ENCODE assay signal across 18 cellular contexts in genomic region chr3:10848261-10848660, GRCh38. TPM values are rescaled to one million over a fixed set of nuclear protein-coding genes. Genes with fewer than 3 reads are reported as not detected.
DNase-seq lines count a peak whose midpoint lies in the region; ATAC-seq and TF ChIP-seq lines count a peak whose summit lies in the region.
"Had no signal": no experiment of that assay in that cellular context is flagged by ENCODE, and none has a peak within 500 bp of the region (broad histone marks: within the 10 kb centered on the region; RNA-seq: fewer than 3 reads in every experiment).

No MANE protein-coding gene starts in this region.

- CTCF ChIA-PET in activated naive CD4-positive, alpha-beta T cell treated with anti-CD3 and anti-CD28 coated beads for 36 hours (lab: Charles Lee) = interaction anchor here (0.6 to 1.2 kb wide), 3 partner anchors 13 to 1897 kb away, joined by 4 to 5 read pairs (median 4); no protein-coding TSS in a partner anchor

- H3K4me1 Mint-ChIP-seq in activated naive CD4-positive, alpha-beta T cell treated with anti-CD3 and anti-CD28 coated beads for 36 hours (ENCODE audit: low read depth) = peaks cover 8% of the 10 kb centered on the region
- peaks cover 13% of the 10 kb centered on the region for H3K4me1 Mint-ChIP-seq in stimulated activated memory B cell treated with anti-CD40 and anti-IgM and Interleukin-4, amounts not matched to agents 10 μg/mL and 1 μg/mL and 100 μg/mL, for 72 hours
- H3K4me1 Mint-ChIP-seq: CD8-positive, alpha-beta memory T cell had no signal

- no peaks in the 10 kb centered on the region for H3K36me3 Mint-ChIP-seq in activated naive CD4-positive, alpha-beta T cell treated with anti-CD3 and anti-CD28 coated beads for 36 hours (ENCODE audit: low read depth)
- H3K36me3 Mint-ChIP-seq in stimulated activated memory B cell treated with anti-CD40 and anti-IgM and Interleukin-4, amounts not matched to agents 10 μg/mL and 1 μg/mL and 100 μg/mL, for 72 hours = no peaks in the 10 kb centered on the region
- H3K36me3 Mint-ChIP-seq: CD8-positive, alpha-beta memory T cell had no signal

- WGBS in testis, 2 donors = 87 to 96% methylated on average over 3 of the region's 3 CpGs

- H3K27me3 ChIP-seq in testis = no peaks in the 10 kb centered on the region
- no peaks in the 10 kb centered on the region for H3K27me3 ChIP-seq in ascending aorta
- H3K27me3 ChIP-seq: colonic mucosa had no signal

- peaks cover 7% of the 10 kb centered on the region for H3K4me1 ChIP-seq in testis
- H3K4me1 ChIP-seq in ascending aorta = no peaks in the 10 kb centered on the region
- H3K4me1 ChIP-seq: colonic mucosa had no signal

- peaks cover 44% of the 10 kb centered on the region for H3K27me3 Mint-ChIP-seq in activated naive CD4-positive, alpha-beta T cell treated with anti-CD3 and anti-CD28 coated beads for 36 hours (ENCODE audit: low read depth)
- H3K27me3 Mint-ChIP-seq in stimulated activated memory B cell treated with anti-CD40 and anti-IgM and Interleukin-4, amounts not matched to agents 10 μg/mL and 1 μg/mL and 100 μg/mL, for 72 hours = peaks cover 61% of the 10 kb centered on the region

- intact Hi-C loops in activated naive CD4-positive, alpha-beta T cell treated with anti-CD3 and anti-CD28 coated beads for 36 hours (cut with micrococcal nuclease) = loop anchor here (1.0 to 10.0 kb wide), 2 partner anchors 413 to 482 kb away; no protein-coding TSS in a partner anchor
- intact Hi-C loops in testis (cut with DNase I; ENCODE audit: low total_unique reads) (no loop called here), ascending aorta (cut with DNase I) (no loop called here)

- TF ChIP-seq CTCF in epithelial cell of esophagus (IDR thresholded peaks at IDR 0.05; ENCODE audit: insufficient read depth, low read depth, low read length, missing control alignments) (no peak), testis (IDR thresholded peaks at IDR 0.05) (no peak), ascending aorta (IDR thresholded peaks at IDR 0.05) (no peak)

- H3K36me3 ChIP-seq in testis (ENCODE audit: low read depth, missing control alignments) (no peaks in the 10 kb centered on the region), ascending aorta (no peaks in the 10 kb centered on the region)
- H3K36me3 ChIP-seq: colonic mucosa had no signal

- H3K9me3 ChIP-seq in testis (no peaks in the 10 kb centered on the region), ascending aorta (no peaks in the 10 kb centered on the region)
- H3K9me3 ChIP-seq: colonic mucosa had no signal

- no peak overlapping the region for H3K4me3 ChIP-seq in epithelial cell of esophagus (ENCODE audit: low read length)
- no peak overlapping the region for H3K4me3 ChIP-seq in testis
- no peak overlapping the region for H3K4me3 ChIP-seq in ascending aorta
- H3K4me3 ChIP-seq: colonic mucosa had no signal

- H3K27ac Mint-ChIP-seq in activated naive CD4-positive, alpha-beta T cell treated with anti-CD3 and anti-CD28 coated beads for 36 hours = no peak overlapping the region
- H3K27ac Mint-ChIP-seq in stimulated activated memory B cell treated with anti-CD40 and anti-IgM and Interleukin-4, amounts not matched to agents 10 μg/mL and 1 μg/mL and 100 μg/mL, for 72 hours = no peak overlapping the region
- H3K27ac Mint-ChIP-seq: CD8-positive, alpha-beta memory T cell had no signal

- TF ChIP-seq POLR2A in testis (IDR thresholded peaks at IDR 0.05) = no peak

- ATAC-seq in HG02588 (IDR thresholded peaks at IDR 0.05; ENCODE audit: unreplicated experiment) = peak; percentile 49
- ATAC-seq in stimulated activated memory B cell treated with anti-CD40 and anti-IgM and Interleukin-4, amounts not matched to agents 10 μg/mL and 1 μg/mL and 100 μg/mL, for 72 hours = peak; percentile 61
- ATAC-seq: PC-3, sciatic nerve had no signal

- H3K9me3 Mint-ChIP-seq in activated naive CD4-positive, alpha-beta T cell treated with anti-CD3 and anti-CD28 coated beads for 36 hours = peaks cover 4% of the 10 kb centered on the region
- H3K9me3 Mint-ChIP-seq in stimulated activated memory B cell treated with anti-CD40 and anti-IgM and Interleukin-4, amounts not matched to agents 10 μg/mL and 1 μg/mL and 100 μg/mL, for 72 hours = peaks cover 2% of the 10 kb centered on the region

- peak; percentile 86 for DNase-seq in activated naive CD4-positive, alpha-beta T cell treated with anti-CD3 and anti-CD28 coated beads for 36 hours
- DNase-seq in activated naive CD4-positive, alpha-beta T cell (lab: John Stamatoyannopoulos, UW) = no peak
- DNase-seq in epithelial cell of esophagus (ENCODE audit: low read depth) (peak; percentile 86), testis (no peak), ascending aorta (ENCODE audit: low spot score in 2 of 2) (no peak), NCI-H1694 treated with DMSO at 0.1 percent for 48 hours (lab: John Stamatoyannopoulos, UW) (no peak)
- DNase-seq: activated CD4-positive, alpha-beta T cell treated with anti-CD3 and anti-CD28 coated beads, Interleukin-2, amount 50 U/mL, for 1 hour; activated gamma-delta T cell treated with Interleukin-2 at 50 U/mL for 16 hours; CD8-positive, alpha-beta memory T cell; colonic mucosa; DND-41; MM.1S; PC-3 had no signal

- H3K27ac ChIP-seq in testis (no peak overlapping the region), ascending aorta (no peak overlapping the region)
- H3K27ac ChIP-seq: colonic mucosa had no signal

- H3K4me3 Mint-ChIP-seq in activated naive CD4-positive, alpha-beta T cell treated with anti-CD3 and anti-CD28 coated beads for 36 hours = no peak overlapping the region
- no peak overlapping the region for H3K4me3 Mint-ChIP-seq in stimulated activated memory B cell treated with anti-CD40 and anti-IgM and Interleukin-4, amounts not matched to agents 10 μg/mL and 1 μg/mL and 100 μg/mL, for 72 hours

RNA-seq across cellular contexts. Expression of gene SLC6A11, which starts 32.2 kb away (rescaled TPM):
- total RNA-seq in activated naive CD4-positive, alpha-beta T cell treated with anti-CD3 and anti-CD28 coated beads for 36 hours = not detected
- total RNA-seq in testis = 1 to 10 TPM; 3.9 to 6.9 TPM
- polyA plus RNA-seq in testis (ENCODE audit: insufficient read depth, low read depth, low replicate concordance) = 2.0 TPM
- total RNA-seq in ascending aorta = not detected
- total RNA-seq: CD8-positive, alpha-beta memory T cell; colonic mucosa; endothelial cell of umbilical vein; osteoblast had no signal
- polyA plus RNA-seq: CD8-positive, alpha-beta memory T cell; endothelial cell of umbilical vein had no signal

Comparison
In these comparisons a context has a peak if more than half of its experiments do, and no peak if none do; other contexts are left out.
1. DNase-seq: peak in activated naive CD4-positive, alpha-beta T cell treated with anti-CD3 and anti-CD28 coated beads for 36 hours (single experiment) and epithelial cell of esophagus (single experiment); none in activated naive CD4-positive, alpha-beta T cell (0 of 4), testis (single experiment), ascending aorta (0 of 2) and NCI-H1694 treated with DMSO at 0.1 percent for 48 hours (single experiment).